8 cellular contexts compared by ENCODE assay signal in genomic region chr17:7884581-7885356, GRCh38.
DNase-seq lines count a peak whose midpoint lies in the region; TF ChIP-seq lines count a peak whose summit lies in the region.

No MANE protein-coding gene starts in this region.

- H3K36me3 ChIP-seq in iPS-15b (ENCODE audit: control insufficient read depth, insufficient read depth, low read length): no peaks in the 10 kb centered on the region

- intact Hi-C loops in posterior cingulate gyrus (cut with DNase I): no loop called here

- H3K9me3 ChIP-seq in iPS-15b (ENCODE audit: control insufficient read depth, insufficient read depth, low read length): no peaks in the 10 kb centered on the region

- no peaks in the 10 kb centered on the region for H3K9me3 Mint-ChIP-seq in activated naive CD4-positive, alpha-beta T cell treated with anti-CD3 and anti-CD28 coated beads, Interleukin-2, amount 10 ng/mL, durations not matched to agents 7 days and 5 days

- peaks cover 8% of the 10 kb centered on the region for H3K4me1 Mint-ChIP-seq in activated naive CD4-positive, alpha-beta T cell treated with anti-CD3 and anti-CD28 coated beads, Interleukin-2, amount 10 ng/mL, durations not matched to agents 7 days and 5 days

- CTCF ChIA-PET in activated naive CD4-positive, alpha-beta T cell treated with anti-CD3 and anti-CD28 coated beads, Interleukin-2, amount 10 ng/mL, durations not matched to agents 7 days and 5 days (lab: Charles Lee): no interaction called here

- H3K4me1 ChIP-seq in iPS-15b (ENCODE audit: control insufficient read depth, insufficient read depth, low read length): peaks cover 6% of the 10 kb centered on the region

- peak overlapping the region; percentile 22 for H3K4me3 ChIP-seq in iPS-15b (ENCODE audit: low read depth, low read length)

- H3K36me3 Mint-ChIP-seq in activated naive CD4-positive, alpha-beta T cell treated with anti-CD3 and anti-CD28 coated beads, Interleukin-2, amount 10 ng/mL, durations not matched to agents 7 days and 5 days: peaks cover 11% of the 10 kb centered on the region

- peak overlapping the region; percentile 72 for H3K4me3 Mint-ChIP-seq in activated naive CD4-positive, alpha-beta T cell treated with anti-CD3 and anti-CD28 coated beads, Interleukin-2, amount 10 ng/mL, durations not matched to agents 7 days and 5 days

- no peaks in the 10 kb centered on the region for H3K27me3 Mint-ChIP-seq in activated naive CD4-positive, alpha-beta T cell treated with anti-CD3 and anti-CD28 coated beads, Interleukin-2, amount 10 ng/mL, durations not matched to agents 7 days and 5 days

- H3K27me3 ChIP-seq in iPS-15b (ENCODE audit: control insufficient read depth, insufficient read depth, low read length): no peaks in the 10 kb centered on the region

- H3K9ac ChIP-seq in iPS-15b (ENCODE audit: low read depth, low read length): no peak overlapping the region

- peak; percentile 43 for DNase-seq in GM10266 (ENCODE audit: extremely low spot score)
- DNase-seq in NCI-H226: peak; percentile 3
- peak; percentile 49 for DNase-seq in activated naive CD4-positive, alpha-beta T cell treated with anti-CD3 and anti-CD28 coated beads, Interleukin-2, amount 10 ng/mL, durations not matched to agents 7 days and 5 days
- peak; percentile 27 for DNase-seq in stimulated activated CD4-positive, alpha-beta T cell treated with anti-CD3 and anti-CD28 coated beads, Interleukin-4, amount 100 ng/mL, for 24 hours
- DNase-seq in GF-D8 (lab: John Stamatoyannopoulos, UW): no peak
- DNase-seq in globus pallidus (ENCODE audit: low spot score): no peak
- DNase-seq in posterior cingulate gyrus: no peak

- H3K27ac Mint-ChIP-seq in activated naive CD4-positive, alpha-beta T cell treated with anti-CD3 and anti-CD28 coated beads, Interleukin-2, amount 10 ng/mL, durations not matched to agents 7 days and 5 days: peak overlapping the region; percentile 84

- no peak for TF ChIP-seq CTCF in GM10266 (IDR thresholded peaks at IDR 0.05; ENCODE audit: control insufficient read depth, insufficient read depth, low read depth, missing control alignments)

Comparison
In these comparisons a context has a peak if more than half of its experiments do, and no peak if none do; other contexts are left out.
1. DNase-seq: peak in GM10266 (single experiment), NCI-H226 (single experiment), activated naive CD4-positive, alpha-beta T cell treated with anti-CD3 and anti-CD28 coated beads, Interleukin-2, amount 10 ng/mL, durations not matched to agents 7 days and 5 days (single experiment) and stimulated activated CD4-positive, alpha-beta T cell treated with anti-CD3 and anti-CD28 coated beads, Interleukin-4, amount 100 ng/mL, for 24 hours (single experiment); none in GF-D8 (single experiment), globus pallidus (single experiment) and posterior cingulate gyrus (0 of 10).